ENCODE assay signal across 18 cellular contexts in the genomic region with DNA sequence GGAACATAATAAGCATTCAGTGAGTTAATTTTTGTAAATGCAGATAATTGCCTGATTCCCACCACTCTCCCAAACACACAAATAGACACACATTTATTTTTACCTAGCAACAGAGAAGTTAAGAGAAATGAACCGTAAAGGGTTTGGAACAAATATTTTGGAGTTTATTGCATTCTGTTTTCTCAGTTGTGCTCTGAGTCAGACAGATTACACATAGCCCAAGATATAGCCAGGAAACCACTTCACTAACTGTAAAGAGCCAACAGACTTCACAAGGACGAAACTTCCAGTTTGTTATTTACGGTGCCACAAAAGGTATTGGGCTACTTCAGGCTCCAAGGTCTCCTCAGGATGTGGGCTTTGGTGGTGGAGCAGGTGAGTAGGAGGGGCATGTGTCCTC.
DNase-seq lines count a peak whose midpoint lies in the region; ATAC-seq, FAIRE-seq and TF ChIP-seq lines count a peak whose summit lies in the region.
"Had no signal": no experiment of that assay in that cellular context is flagged by ENCODE, and none has a peak within 500 bp of the region (broad histone marks: within the 10 kb centered on the region; RNA-seq: fewer than 3 reads in every experiment).

No MANE protein-coding gene starts in this region.

- no peak overlapping the region for H2AFZ ChIP-seq in astrocyte (ENCODE audit: low read depth, low read length)
- peak overlapping the region; percentile 61 for H2AFZ ChIP-seq in smooth muscle cell (ENCODE audit: low read depth)

- H3K9me3 Mint-ChIP-seq in astrocyte (ENCODE audit: unreplicated experiment): no peaks in the 10 kb centered on the region
- no peaks in the 10 kb centered on the region for H3K9me3 Mint-ChIP-seq in activated CD4-positive, alpha-beta T cell treated with anti-CD3 and anti-CD28 coated beads for 36 hours (ENCODE audit: low read depth)

- no peaks in the 10 kb centered on the region for H3F3A ChIP-seq in smooth muscle cell (ENCODE audit: low read depth)

- no peak for TF ChIP-seq CTCF in astrocyte (IDR thresholded peaks at IDR 0.05; ENCODE audit: insufficient read depth, low read depth, low read length)
- no peak for TF ChIP-seq CTCF in smooth muscle cell (IDR thresholded peaks at IDR 0.05; ENCODE audit: borderline replicate concordance, insufficient read depth, poor library complexity, severe bottlenecking)

- peak overlapping the region; percentile 73 for H3K27ac Mint-ChIP-seq in astrocyte (ENCODE audit: unreplicated experiment)
- no peak overlapping the region for H3K27ac Mint-ChIP-seq in activated CD4-positive, alpha-beta T cell treated with anti-CD3 and anti-CD28 coated beads for 36 hours
- H3K27ac Mint-ChIP-seq: activated CD8-positive, alpha-beta memory T cell treated with anti-CD3 and anti-CD28 coated beads, Interleukin-2, amount 10 ng/mL, durations not matched to agents 7 days and 5 days; CD4-positive, CD25-positive, alpha-beta regulatory T cell; T-helper 17 cell had no signal

- H4K20me1 ChIP-seq in astrocyte (ENCODE audit: insufficient read depth, low read length) (no peaks in the 10 kb centered on the region), smooth muscle cell (ENCODE audit: low read depth) (no peaks in the 10 kb centered on the region)

- WGBS in smooth muscle cell (ENCODE audit: low lambda C conversion rate): 19% methylated on average over 3 of the region's 3 CpGs

- POLR2A ChIA-PET in activated CD4-positive, alpha-beta T cell treated with anti-CD3 and anti-CD28 coated beads for 36 hours (lab: Charles Lee): no interaction called here

- H3K9me3 ChIP-seq in astrocyte (ENCODE audit: insufficient read depth, low read depth, low read length): no peaks in the 10 kb centered on the region
- no peaks in the 10 kb centered on the region for H3K9me3 ChIP-seq in smooth muscle cell (replicated peaks; ENCODE audit: low read depth)
- H3K9me3 ChIP-seq: ascending aorta, right atrium auricular region, thoracic aorta had no signal

- no peaks in the 10 kb centered on the region for H3K27me3 Mint-ChIP-seq in astrocyte (ENCODE audit: low read depth, unreplicated experiment)
- no peaks in the 10 kb centered on the region for H3K27me3 Mint-ChIP-seq in activated CD4-positive, alpha-beta T cell treated with anti-CD3 and anti-CD28 coated beads for 36 hours
- H3K27me3 Mint-ChIP-seq: activated CD8-positive, alpha-beta memory T cell treated with anti-CD3 and anti-CD28 coated beads, Interleukin-2, amount 10 ng/mL, durations not matched to agents 7 days and 5 days; CD4-positive, CD25-positive, alpha-beta regulatory T cell had no signal

- H3K27me3 ChIP-seq in astrocyte (ENCODE audit: insufficient read depth, low read length): no peaks in the 10 kb centered on the region
- H3K27me3 ChIP-seq in smooth muscle cell (ENCODE audit: low read depth): no peaks in the 10 kb centered on the region
- H3K27me3 ChIP-seq: ascending aorta, right atrium auricular region had no signal

- peaks cover 15% of the 10 kb centered on the region for H3K4me1 Mint-ChIP-seq in astrocyte (ENCODE audit: low read depth, unreplicated experiment)
- H3K4me1 Mint-ChIP-seq in activated CD4-positive, alpha-beta T cell treated with anti-CD3 and anti-CD28 coated beads for 36 hours: no peaks in the 10 kb centered on the region
- H3K4me1 Mint-ChIP-seq: activated CD8-positive, alpha-beta memory T cell treated with anti-CD3 and anti-CD28 coated beads, Interleukin-2, amount 10 ng/mL, durations not matched to agents 7 days and 5 days; CD4-positive, CD25-positive, alpha-beta regulatory T cell; T-helper 17 cell had no signal

- H3K4me1 ChIP-seq in astrocyte (ENCODE audit: insufficient read depth, low read length) (peaks cover 26% of the 10 kb centered on the region), smooth muscle cell (ENCODE audit: low read depth) (no peaks in the 10 kb centered on the region)
- H3K4me1 ChIP-seq: right atrium auricular region had no signal

- H3K36me3 ChIP-seq in astrocyte (ENCODE audit: insufficient read depth, low read length) (no peaks in the 10 kb centered on the region), smooth muscle cell (ENCODE audit: low read depth) (no peaks in the 10 kb centered on the region)
- H3K36me3 ChIP-seq: ascending aorta, right atrium auricular region, thoracic aorta had no signal

- CTCF ChIA-PET in activated CD4-positive, alpha-beta T cell treated with anti-CD3 and anti-CD28 coated beads for 36 hours (lab: Charles Lee): no interaction called here

- H3K79me2 ChIP-seq in astrocyte (ENCODE audit: insufficient read depth, low read length): no peaks in the 10 kb centered on the region
- no peaks in the 10 kb centered on the region for H3K79me2 ChIP-seq in smooth muscle cell (ENCODE audit: low read depth)

- peak overlapping the region; percentile 39 for H3K9ac ChIP-seq in astrocyte (ENCODE audit: low read length)
- H3K9ac ChIP-seq in smooth muscle cell (ENCODE audit: low read depth): no peak overlapping the region

- no peak overlapping the region for H3K4me3 Mint-ChIP-seq in astrocyte (ENCODE audit: unreplicated experiment)
- H3K4me3 Mint-ChIP-seq in activated CD4-positive, alpha-beta T cell treated with anti-CD3 and anti-CD28 coated beads for 36 hours: no peak overlapping the region
- H3K4me3 Mint-ChIP-seq: activated CD8-positive, alpha-beta memory T cell treated with anti-CD3 and anti-CD28 coated beads, Interleukin-2, amount 10 ng/mL, durations not matched to agents 7 days and 5 days; CD4-positive, CD25-positive, alpha-beta regulatory T cell; T-helper 17 cell had no signal

- FAIRE-seq in astrocyte (lab: Jason Lieb, UNC): no peak
- FAIRE-seq: frontal cortex had no signal

- DNase-seq in HT1080 (ENCODE audit: low read depth) (peak; percentile 33), astrocyte (ENCODE audit: low read depth) (peak; percentile 67), fibroblast of peridontal ligament (ENCODE audit: extremely low read depth) (peak; percentile 76), smooth muscle cell (lab: John Stamatoyannopoulos, UW; ENCODE audit: unreplicated experiment) (no peak), NCI-H345 treated with DMSO at 0.1 percent for 48 hours (lab: John Stamatoyannopoulos, UW; ENCODE audit: unreplicated experiment) (no peak), NCI-H526 (lab: John Stamatoyannopoulos, UW) (no peak)
- DNase-seq in activated CD4-positive, alpha-beta T cell treated with anti-CD3 and anti-CD28 coated beads for 36 hours: no peak
- DNase-seq: activated CD8-positive, alpha-beta memory T cell treated with anti-CD3 and anti-CD28 coated beads, Interleukin-2, amount 10 ng/mL, durations not matched to agents 7 days and 5 days; activated gamma-delta T cell treated with Interleukin-2 at 50 U/mL for 16 hours; CD4-positive, CD25-positive, alpha-beta regulatory T cell; NCI-H2081 treated with DMSO at 0.1 percent for 48 hours; stimulated activated CD4-positive, alpha-beta T cell treated with anti-CD3 and anti-CD28 coated beads, Interleukin-4, amount 100 ng/mL, for 24 hours; T-helper 17 cell had no signal

- H3K36me3 Mint-ChIP-seq in astrocyte (ENCODE audit: low read depth, unreplicated experiment): no peaks in the 10 kb centered on the region
- no peaks in the 10 kb centered on the region for H3K36me3 Mint-ChIP-seq in activated CD4-positive, alpha-beta T cell treated with anti-CD3 and anti-CD28 coated beads for 36 hours (ENCODE audit: low read depth)
- H3K36me3 Mint-ChIP-seq: activated CD8-positive, alpha-beta memory T cell treated with anti-CD3 and anti-CD28 coated beads, Interleukin-2, amount 10 ng/mL, durations not matched to agents 7 days and 5 days; CD4-positive, CD25-positive, alpha-beta regulatory T cell had no signal

- intact Hi-C loops in activated CD4-positive, alpha-beta T cell treated with anti-CD3 and anti-CD28 coated beads for 36 hours (cut with DNase I, micrococcal nuclease): no loop called here

- H3K4me2 ChIP-seq in astrocyte (ENCODE audit: low read length) (peak overlapping the region; percentile 71), smooth muscle cell (peak overlapping the region; percentile 66)

- no peak for ATAC-seq in activated CD4-positive, alpha-beta T cell treated with anti-CD3 and anti-CD28 coated beads for 36 hours
- ATAC-seq: activated CD8-positive, alpha-beta memory T cell treated with anti-CD3 and anti-CD28 coated beads, Interleukin-2, amount 10 ng/mL, durations not matched to agents 7 days and 5 days; HCT116; T-helper 17 cell had no signal

- H3K27ac ChIP-seq in astrocyte (ENCODE audit: low read depth, low read length) (peak overlapping the region; percentile 63), smooth muscle cell (ENCODE audit: low read depth) (no peak overlapping the region)
- H3K27ac ChIP-seq: ascending aorta, right atrium auricular region, thoracic aorta had no signal

- H3K4me3 ChIP-seq in astrocyte (ENCODE audit: insufficient read depth, low read depth, low read length): peak overlapping the region; percentile 35
- no peak overlapping the region for H3K4me3 ChIP-seq in smooth muscle cell
- H3K4me3 ChIP-seq: ascending aorta, right atrium auricular region, thoracic aorta had no signal

Comparison
In these comparisons a context has a peak if more than half of its experiments do, and no peak if none do; other contexts are left out.
1. DNase-seq: peak in HT1080 (single experiment), astrocyte (single experiment) and fibroblast of peridontal ligament (single experiment); none in smooth muscle cell (single experiment), NCI-H345 treated with DMSO at 0.1 percent for 48 hours (single experiment), activated CD4-positive, alpha-beta T cell treated with anti-CD3 and anti-CD28 coated beads for 36 hours (single experiment) and NCI-H526 (0 of 2).